In genomic region chr3:170726976-170727661, GRCh38 we compare ENCODE assay signal across 10 cellular contexts.
DNase-seq lines count a peak whose midpoint lies in the region; ATAC-seq and TF ChIP-seq lines count a peak whose summit lies in the region.
"Had no signal": no experiment of that assay in that cellular context is flagged by ENCODE, and none has a peak within 500 bp of the region (broad histone marks: within the 10 kb centered on the region; RNA-seq: fewer than 3 reads in every experiment).

No MANE protein-coding gene starts in this region.

- H3K27ac ChIP-seq in ACC112 (ENCODE audit: low read depth, low read length) = peak overlapping the region; percentile 99
- peak overlapping the region; percentile 100 for H3K27ac ChIP-seq in brain microvascular endothelial cell
- H3K27ac ChIP-seq in endodermal cell (ENCODE audit: low read depth, low read length) = no peak overlapping the region

- H3K36me3 Mint-ChIP-seq in endodermal cell (ENCODE audit: low read depth) = no peaks in the 10 kb centered on the region
- H3K36me3 Mint-ChIP-seq: memory B cell; stimulated activated memory B cell treated with anti-CD40 and anti-IgM and Interleukin-4, amounts not matched to agents 10 μg/mL and 1 μg/mL and 100 μg/mL, for 72 hours had no signal

- peaks cover 17% of the 10 kb centered on the region; the same call in 1 of the 2 replicates for H3K36me3 ChIP-seq in ACC112 (ENCODE audit: insufficient read depth, low read length)
- H3K36me3 ChIP-seq in brain microvascular endothelial cell (replicated peaks) = no peaks in the 10 kb centered on the region
- no peaks in the 10 kb centered on the region for H3K36me3 ChIP-seq in endodermal cell (ENCODE audit: control insufficient read depth, insufficient read depth, low read length)

- H3K4me3 Mint-ChIP-seq in endodermal cell = no peak overlapping the region
- H3K4me3 Mint-ChIP-seq: memory B cell; stimulated activated memory B cell treated with anti-CD40 and anti-IgM and Interleukin-4, amounts not matched to agents 10 μg/mL and 1 μg/mL and 100 μg/mL, for 72 hours had no signal

- TF ChIP-seq CTCF in brain microvascular endothelial cell (IDR thresholded peaks at IDR 0.05; ENCODE audit: low read depth, low read length, missing control alignments) (no peak), endodermal cell (conservative IDR thresholded peaks at IDR 0.05) (no peak)

- no peaks in the 10 kb centered on the region for H3K9me3 ChIP-seq in endodermal cell (ENCODE audit: control insufficient read depth, low read length)

- H3K9me3 Mint-ChIP-seq in endodermal cell = no peaks in the 10 kb centered on the region
- H3K9me3 Mint-ChIP-seq: memory B cell; stimulated activated memory B cell treated with anti-CD40 and anti-IgM and Interleukin-4, amounts not matched to agents 10 μg/mL and 1 μg/mL and 100 μg/mL, for 72 hours had no signal

- H3K27ac Mint-ChIP-seq in endodermal cell = no peak overlapping the region
- H3K27ac Mint-ChIP-seq: memory B cell; stimulated activated memory B cell treated with anti-CD40 and anti-IgM and Interleukin-4, amounts not matched to agents 10 μg/mL and 1 μg/mL and 100 μg/mL, for 72 hours had no signal

- no peak overlapping the region for H3K9ac ChIP-seq in endodermal cell (ENCODE audit: extremely low read depth, low read length, poor library complexity, severe bottlenecking)

- H3K4me1 Mint-ChIP-seq in endodermal cell = peaks cover 31% of the 10 kb centered on the region
- H3K4me1 Mint-ChIP-seq: memory B cell; stimulated activated memory B cell treated with anti-CD40 and anti-IgM and Interleukin-4, amounts not matched to agents 10 μg/mL and 1 μg/mL and 100 μg/mL, for 72 hours had no signal

- WGBS in endodermal cell (ENCODE audit: insufficient coverage in 1 of 2, insufficient read length in 1 of 2), 2 experiments = 95 to 100% methylated on average over 1 to 2 of the region's 2 CpGs

- H3K4me3 ChIP-seq in ACC112 (ENCODE audit: low read depth, low read length) (peak overlapping the region; percentile 65), brain microvascular endothelial cell (ENCODE audit: low read depth, low read length) (peak overlapping the region; percentile 30), endodermal cell (ENCODE audit: low read length) (no peak overlapping the region)

- H3K4me1 ChIP-seq in ACC112 (ENCODE audit: control insufficient read depth, insufficient read depth, low read length, unreplicated experiment) (peaks cover 72% of the 10 kb centered on the region), endodermal cell (ENCODE audit: control insufficient read depth, insufficient read depth, low read length) (peaks cover 11% of the 10 kb centered on the region)

- in situ Hi-C loops in brain microvascular endothelial cell (cut with HindIII; ENCODE audit: low pct_ligation_motif_present, low sequenced_read_pairs) = no loop called here

- H3K79me2 ChIP-seq in ACC112 (ENCODE audit: control insufficient read depth, insufficient read depth, low read length, unreplicated experiment) = peaks cover 30% of the 10 kb centered on the region

- H3K27me3 ChIP-seq in ACC112 (ENCODE audit: insufficient read depth, low read length) (no peaks in the 10 kb centered on the region), brain microvascular endothelial cell (replicated peaks) (no peaks in the 10 kb centered on the region), endodermal cell (ENCODE audit: control insufficient read depth, insufficient read depth, low read length, poor library complexity, severe bottlenecking) (no peaks in the 10 kb centered on the region)

- no peaks in the 10 kb centered on the region for H3K27me3 Mint-ChIP-seq in endodermal cell (ENCODE audit: insufficient read depth)
- H3K27me3 Mint-ChIP-seq: stimulated activated memory B cell treated with anti-CD40 and anti-IgM and Interleukin-4, amounts not matched to agents 10 μg/mL and 1 μg/mL and 100 μg/mL, for 72 hours had no signal

- ATAC-seq in GM18519 (IDR thresholded peaks at IDR 0.05; ENCODE audit: low FRiP score, unreplicated experiment) (no peak), HG03025 (IDR thresholded peaks at IDR 0.05; ENCODE audit: low FRiP score, unreplicated experiment) (no peak)

- H2AFZ ChIP-seq in ACC112 (ENCODE audit: low read length, unreplicated experiment) = peak overlapping the region; percentile 27

- DNase-seq in LHCN-M2 (ENCODE audit: low read depth) (peak; percentile 93), brain microvascular endothelial cell (peak; percentile 88), kidney glomerular epithelial cell (lab: John Stamatoyannopoulos, UW) (peak; percentile 83), endodermal cell (no peak)
- no peak for DNase-seq in activated naive CD4-positive, alpha-beta T cell treated with anti-CD3 and anti-CD28 coated beads, Interleukin-2, amount 50 U/mL, for 16 hours

Comparison
In these comparisons a context has a peak if more than half of its experiments do, and no peak if none do; other contexts are left out.
1. DNase-seq: peak in LHCN-M2 (single experiment), brain microvascular endothelial cell (single experiment) and kidney glomerular epithelial cell (single experiment); none in endodermal cell (single experiment) and activated naive CD4-positive, alpha-beta T cell treated with anti-CD3 and anti-CD28 coated beads, Interleukin-2, amount 50 U/mL, for 16 hours (single experiment).